In the genomic region with DNA sequence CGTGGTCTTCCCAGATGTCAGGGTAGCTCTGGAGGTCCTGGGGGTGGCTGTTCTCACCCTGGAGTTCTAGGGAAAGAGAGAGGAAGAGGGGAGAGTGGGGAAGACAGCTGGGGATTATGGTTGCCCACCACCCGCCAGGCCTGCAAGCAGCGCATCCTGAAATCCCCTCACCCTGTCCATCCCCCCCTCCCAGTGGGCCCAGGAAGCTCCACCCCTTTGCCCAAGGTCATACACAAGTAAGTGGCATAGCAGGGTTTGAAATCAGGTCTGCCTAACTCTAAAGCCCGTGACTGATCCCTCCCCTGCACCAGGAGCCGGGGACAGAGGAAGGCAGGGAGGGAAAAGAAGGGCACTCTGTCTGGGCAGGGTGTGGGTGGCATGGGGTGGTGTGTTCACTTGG, we compare ENCODE assay signal across 18 cellular contexts.
DNase-seq lines count a peak whose midpoint lies in the region; ATAC-seq and TF ChIP-seq lines count a peak whose summit lies in the region.
"Had no signal": no experiment of that assay in that cellular context is flagged by ENCODE, and none has a peak within 500 bp of the region (broad histone marks: within the 10 kb centered on the region; RNA-seq: fewer than 3 reads in every experiment).

No MANE protein-coding gene starts in this region.

- H3K79me1 ChIP-seq in mesenchymal stem cell (replicated peaks; ENCODE audit: low read length, poor library complexity, severe bottlenecking), result no peaks in the 10 kb centered on the region

- no peak overlapping the region for H3K14ac ChIP-seq in mesenchymal stem cell (ENCODE audit: low read length in 2 of 2)

- peak; percentile 9 for TF ChIP-seq CTCF in GM10248 (IDR thresholded peaks at IDR 0.05; ENCODE audit: control extremely low read depth, extremely low read depth, low read depth, missing control alignments)
- TF ChIP-seq CTCF in CD4-positive, alpha-beta T cell (IDR thresholded peaks at IDR 0.05), result no peak

- POLR2A ChIA-PET in GM10248 (lab: Yijun Ruan, JAX), result no interaction called here
- POLR2A ChIA-PET in CD4-positive, alpha-beta T cell (lab: Charles Lee), result no interaction called here

- H3K27me3 Mint-ChIP-seq in CD4-positive, alpha-beta T cell, result peaks cover 34% of the 10 kb centered on the region
- peaks cover 14% of the 10 kb centered on the region for H3K27me3 Mint-ChIP-seq in activated T-helper 17 cell treated with anti-CD3 and anti-CD28 coated beads, Interleukin-2, amount 50 U/mL, for 72 hours

- 77% methylated on average over 3 of the region's 5 CpGs for WGBS in mesenchymal stem cell

- H3K9me3 ChIP-seq in BLaER1, result no peaks in the 10 kb centered on the region
- no peaks in the 10 kb centered on the region for H3K9me3 ChIP-seq in SJCRH30 (replicated peaks)
- no peaks in the 10 kb centered on the region for H3K9me3 ChIP-seq in mesenchymal stem cell (ENCODE audit: control insufficient read depth, low read length)
- H3K9me3 ChIP-seq in CD4-positive, alpha-beta T cell (ENCODE audit: control insufficient read depth, low read length), result no peaks in the 10 kb centered on the region

- H3K23ac ChIP-seq in mesenchymal stem cell (ENCODE audit: low read length in 2 of 2), result no peak overlapping the region

- no peak overlapping the region for H2BK12ac ChIP-seq in mesenchymal stem cell (ENCODE audit: low read length in 2 of 2)

- H3K4me1 ChIP-seq in BLaER1 (peaks cover 84% of the 10 kb centered on the region), SJCRH30 (peaks cover 49% of the 10 kb centered on the region), mesenchymal stem cell (ENCODE audit: control insufficient read depth, insufficient read depth, low read depth, low read length) (peaks cover 4% of the 10 kb centered on the region)

- intact Hi-C loops in CD4-positive, alpha-beta T cell (cut with DNase I, micrococcal nuclease), result no loop called here

- no peak overlapping the region for H3K27ac ChIP-seq in BLaER1
- peak overlapping the region; percentile 71 for H3K27ac ChIP-seq in SJCRH30
- no peak overlapping the region for H3K27ac ChIP-seq in mesenchymal stem cell (ENCODE audit: low read length, poor library complexity, severe bottlenecking)
- H3K27ac ChIP-seq in CD4-positive, alpha-beta T cell (ENCODE audit: low read depth, low read length), result no peak overlapping the region
- H3K27ac ChIP-seq: SK-N-MC had no signal

- H2BK5ac ChIP-seq in mesenchymal stem cell (ENCODE audit: low read depth, low read length, poor library complexity, severe bottlenecking), result no peak overlapping the region

- no peaks in the 10 kb centered on the region for H3K36me3 Mint-ChIP-seq in CD4-positive, alpha-beta T cell (ENCODE audit: low read depth)
- no peaks in the 10 kb centered on the region for H3K36me3 Mint-ChIP-seq in activated T-helper 17 cell treated with anti-CD3 and anti-CD28 coated beads, Interleukin-2, amount 50 U/mL, for 72 hours (ENCODE audit: low read depth)
- H3K36me3 Mint-ChIP-seq: CD8-positive, alpha-beta T cell had no signal

- H3K9ac ChIP-seq in BLaER1 (no peak overlapping the region), mesenchymal stem cell (ENCODE audit: low read length) (no peak overlapping the region)

- peak overlapping the region in 1 of 2 experiments; percentile 0 for H3K18ac ChIP-seq in mesenchymal stem cell (ENCODE audit: low read depth in 1 of 2, low read length in 2 of 2)

- peak overlapping the region; percentile 64 for H2BK15ac ChIP-seq in mesenchymal stem cell (ENCODE audit: low read depth, poor library complexity, severe bottlenecking)

- H4K91ac ChIP-seq in mesenchymal stem cell (ENCODE audit: low read length), result no peak overlapping the region

- H2AK5ac ChIP-seq in mesenchymal stem cell (ENCODE audit: low read length, severe bottlenecking), result no peak overlapping the region

- H3K27me3 ChIP-seq in BLaER1, result no peaks in the 10 kb centered on the region
- no peaks in the 10 kb centered on the region for H3K27me3 ChIP-seq in SJCRH30
- H3K27me3 ChIP-seq in mesenchymal stem cell (ENCODE audit: control insufficient read depth in 1 of 2, insufficient read depth in 1 of 2, low read length in 2 of 2), result peaks cover 5 to 17% of the 10 kb centered on the region in 2 experiments
- no peaks in the 10 kb centered on the region for H3K27me3 ChIP-seq in CD4-positive, alpha-beta T cell (ENCODE audit: control insufficient read depth, insufficient read depth, low read length)

- no peak overlapping the region for H3K27ac Mint-ChIP-seq in CD4-positive, alpha-beta T cell
- H3K27ac Mint-ChIP-seq in activated T-helper 17 cell treated with anti-CD3 and anti-CD28 coated beads, Interleukin-2, amount 50 U/mL, for 72 hours, result no peak overlapping the region
- H3K27ac Mint-ChIP-seq: CD8-positive, alpha-beta T cell; HFFc6 had no signal

- CTCF ChIA-PET in GM10248 (lab: Yijun Ruan, JAX), result interaction anchor here (0.7 to 2.0 kb wide), 6 partner anchors 8 to 485 kb away, joined by 3 to 6 read pairs (median 5); no protein-coding TSS in a partner anchor
- CTCF ChIA-PET in CD4-positive, alpha-beta T cell (lab: Charles Lee), result no interaction called here

- no peak overlapping the region for H2BK120ac ChIP-seq in mesenchymal stem cell (ENCODE audit: low read depth, low read length)

- no peaks in the 10 kb centered on the region for H3K4me1 Mint-ChIP-seq in CD4-positive, alpha-beta T cell (ENCODE audit: low read depth)
- H3K4me1 Mint-ChIP-seq in activated T-helper 17 cell treated with anti-CD3 and anti-CD28 coated beads, Interleukin-2, amount 50 U/mL, for 72 hours, result no peaks in the 10 kb centered on the region

- H3K36me3 ChIP-seq in BLaER1, result no peaks in the 10 kb centered on the region
- H3K36me3 ChIP-seq in SJCRH30, result no peaks in the 10 kb centered on the region
- no peaks in the 10 kb centered on the region for H3K36me3 ChIP-seq in mesenchymal stem cell (ENCODE audit: control insufficient read depth in 1 of 2, insufficient read depth in 2 of 2, low read depth in 1 of 2, low read length in 2 of 2)

- H3K9me3 Mint-ChIP-seq in CD4-positive, alpha-beta T cell, result no peaks in the 10 kb centered on the region
- H3K9me3 Mint-ChIP-seq in activated T-helper 17 cell treated with anti-CD3 and anti-CD28 coated beads, Interleukin-2, amount 50 U/mL, for 72 hours, result no peaks in the 10 kb centered on the region
- H3K9me3 Mint-ChIP-seq: CD8-positive, alpha-beta T cell; HFFc6 had no signal

- no peak for ATAC-seq in CD4-positive, alpha-beta T cell (ENCODE audit: poor library complexity)
- no peak for ATAC-seq in activated T-helper 17 cell treated with anti-CD3 and anti-CD28 coated beads, Interleukin-2, amount 50 U/mL, for 72 hours (replicated peaks)
- ATAC-seq: CD8-positive, alpha-beta T cell had no signal

- H3K4me3 Mint-ChIP-seq in CD4-positive, alpha-beta T cell, result no peak overlapping the region
- no peak overlapping the region for H3K4me3 Mint-ChIP-seq in activated T-helper 17 cell treated with anti-CD3 and anti-CD28 coated beads, Interleukin-2, amount 50 U/mL, for 72 hours
- H3K4me3 Mint-ChIP-seq: CD8-positive, alpha-beta T cell; HFFc6 had no signal

- no peaks in the 10 kb centered on the region for H4K20me1 ChIP-seq in BLaER1

- H2AFZ ChIP-seq in mesenchymal stem cell (ENCODE audit: low read depth, low read length), result no peak overlapping the region

- no peak overlapping the region for H4K8ac ChIP-seq in mesenchymal stem cell (ENCODE audit: low read length)

- H3K4ac ChIP-seq in mesenchymal stem cell (ENCODE audit: low read depth in 1 of 2, low read length in 2 of 2), result no peak overlapping the region

- DNase-seq in GM10248 (ENCODE audit: extremely low spot score), result no peak
- DNase-seq in SJCRH30, result peak; percentile 58 to 71
- DNase-seq in mesenchymal stem cell, result no peak
- no peak for DNase-seq in CD4-positive, alpha-beta T cell
- DNase-seq in NCI-H2081 (lab: John Stamatoyannopoulos, UW), result no peak
- DNase-seq: HFFc6, NCI-H1092, NCI-H1436, NCI-H187 treated with DMSO at 0.1 percent for 48 hours, NCI-H226, NCI-H510A treated with DMSO at 0.1 percent for 48 hours, NCI-H774, Right ventricle myocardium superior had no signal

- H3K4me2 ChIP-seq in BLaER1 (peak overlapping the region; percentile 51), mesenchymal stem cell (ENCODE audit: low read length, poor library complexity, severe bottlenecking) (no peak overlapping the region)

- H3K4me3 ChIP-seq in BLaER1 (no peak overlapping the region), SJCRH30 (no peak overlapping the region), mesenchymal stem cell (ENCODE audit: insufficient read depth in 1 of 2, low read depth in 1 of 2, low read length in 2 of 2) (no peak overlapping the region)
- H3K4me3 ChIP-seq: K562, SK-N-MC had no signal

Comparison
In these comparisons a context has a peak if more than half of its experiments do, and no peak if none do; other contexts are left out.
1. DNase-seq: peak in SJCRH30 (2 of 2); none in GM10248 (single experiment), mesenchymal stem cell (single experiment), CD4-positive, alpha-beta T cell (0 of 10) and NCI-H2081 (0 of 2).